In the genomic region with DNA sequence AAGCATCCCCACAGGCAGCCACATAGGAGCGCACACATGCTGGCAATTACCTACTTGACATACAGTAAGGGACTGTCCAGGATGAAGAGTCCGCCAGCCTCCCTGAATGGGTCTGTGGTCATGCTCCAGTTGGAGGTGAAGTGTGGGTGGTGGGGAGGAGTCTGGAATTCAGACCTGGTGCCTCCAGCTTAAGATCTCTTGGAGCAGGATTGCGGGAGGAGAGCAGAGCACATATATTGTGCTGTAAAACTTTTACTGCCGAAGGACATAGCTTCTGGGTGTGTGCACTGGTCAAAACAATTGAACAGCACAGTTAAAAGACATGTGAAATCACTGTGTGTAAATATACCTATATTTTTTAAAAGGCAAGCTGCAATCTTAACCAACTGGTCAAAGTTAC, we compare ENCODE assay signal across 20 cellular contexts. TPM values are rescaled to one million over a fixed set of nuclear protein-coding genes. Genes with fewer than 3 reads are reported as not detected.
DNase-seq lines count a peak whose midpoint lies in the region; ATAC-seq, FAIRE-seq and TF ChIP-seq lines count a peak whose summit lies in the region.
"Had no signal": no experiment of that assay in that cellular context is flagged by ENCODE, and none has a peak within 500 bp of the region (broad histone marks: within the 10 kb centered on the region; RNA-seq: fewer than 3 reads in every experiment).

No MANE protein-coding gene starts in this region.

- no peak for TF ChIP-seq CTCF in activated CD8-positive, alpha-beta T cell treated with anti-CD3 and anti-CD28 coated beads for 36 hours (IDR thresholded peaks at IDR 0.05)
- TF ChIP-seq CTCF in chondrocyte (IDR thresholded peaks at IDR 0.05): no peak

- CTCF ChIA-PET in CD4-positive, alpha-beta memory T cell (lab: Charles Lee; ENCODE audit: partially characterized antibody): interaction anchor here (1.1 to 5.2 kb wide), 24 partner anchors 9 to 218 kb away, joined by 3 to 122 read pairs (median 8); a partner anchor contains a TSS
- CTCF ChIA-PET in activated CD8-positive, alpha-beta T cell treated with anti-CD3 and anti-CD28 coated beads for 36 hours (lab: Charles Lee): interaction anchor here (0.6 to 6.4 kb wide), 22 partner anchors 9 to 218 kb away, joined by 3 to 102 read pairs (median 4); a partner anchor contains a TSS

- POLR2A ChIA-PET in CD4-positive, alpha-beta memory T cell (lab: Charles Lee; ENCODE audit: partially characterized antibody): interaction anchor here (1.0 to 6.4 kb wide), 15 partner anchors 8 to 1508 kb away, joined by 3 to 133 read pairs (median 7); a partner anchor contains a TSS
- POLR2A ChIA-PET in activated CD8-positive, alpha-beta T cell treated with anti-CD3 and anti-CD28 coated beads for 36 hours (lab: Charles Lee): interaction anchor here (1.1 to 2.8 kb wide), 4 partner anchors 10 to 212 kb away, joined by 3 to 8 read pairs (median 5); a partner anchor contains a TSS

- H2AFZ ChIP-seq in ACC112 (ENCODE audit: low read length, unreplicated experiment): no peak overlapping the region
- no peak overlapping the region for H2AFZ ChIP-seq in mesenchymal stem cell (ENCODE audit: low read depth, low read length)

- no peaks in the 10 kb centered on the region for H3K27me3 Mint-ChIP-seq in CD4-positive, alpha-beta memory T cell
- no peaks in the 10 kb centered on the region for H3K27me3 Mint-ChIP-seq in activated CD8-positive, alpha-beta T cell treated with anti-CD3 and anti-CD28 coated beads for 36 hours
- H3K27me3 Mint-ChIP-seq in chondrocyte (ENCODE audit: low read depth): no peaks in the 10 kb centered on the region
- H3K27me3 Mint-ChIP-seq: memory B cell, progenitor cell of endocrine pancreas had no signal

- H3K23ac ChIP-seq in mesenchymal stem cell (ENCODE audit: low read length in 2 of 2): peak overlapping the region in 1 of 2 experiments; percentile 32

- peak overlapping the region in 1 of 2 experiments; percentile 22 for H2BK12ac ChIP-seq in mesenchymal stem cell (ENCODE audit: low read length in 2 of 2)

- TF ChIP-seq POLR2A in GM12892 (IDR thresholded peaks at IDR 0.05; ENCODE audit: low read depth, low read length): no peak

- peaks cover 50% of the 10 kb centered on the region for H3K4me1 ChIP-seq in ACC112 (ENCODE audit: control insufficient read depth, insufficient read depth, low read length, unreplicated experiment)
- peaks cover 57% of the 10 kb centered on the region for H3K4me1 ChIP-seq in CD4-positive, alpha-beta memory T cell (ENCODE audit: insufficient read depth, low read length)
- H3K4me1 ChIP-seq in mesenchymal stem cell (ENCODE audit: control insufficient read depth, insufficient read depth, low read depth, low read length): peaks cover 34% of the 10 kb centered on the region

- no peak overlapping the region for H3K4ac ChIP-seq in mesenchymal stem cell (ENCODE audit: low read depth in 1 of 2, low read length in 2 of 2)

- no peak overlapping the region for H4K8ac ChIP-seq in mesenchymal stem cell (ENCODE audit: low read length)

- H3K4me2 ChIP-seq in mesenchymal stem cell (ENCODE audit: low read length, poor library complexity, severe bottlenecking): no peak overlapping the region

- peaks cover 38 to 60% (median 52%) of the 10 kb centered on the region in 4 donors for H3K4me1 Mint-ChIP-seq in CD4-positive, alpha-beta memory T cell
- peaks cover 53% of the 10 kb centered on the region for H3K4me1 Mint-ChIP-seq in activated CD8-positive, alpha-beta T cell treated with anti-CD3 and anti-CD28 coated beads for 36 hours (ENCODE audit: low read depth)
- H3K4me1 Mint-ChIP-seq in chondrocyte (ENCODE audit: low read depth): peaks cover 44% of the 10 kb centered on the region

- no peak overlapping the region for H4K91ac ChIP-seq in mesenchymal stem cell (ENCODE audit: low read length)

- H3K27me3 ChIP-seq in ACC112 (ENCODE audit: insufficient read depth, low read length): no peaks in the 10 kb centered on the region
- H3K27me3 ChIP-seq in CD4-positive, alpha-beta memory T cell (ENCODE audit: insufficient read depth, low read length): no peaks in the 10 kb centered on the region
- H3K27me3 ChIP-seq in mesenchymal stem cell (ENCODE audit: control insufficient read depth in 1 of 2, insufficient read depth in 1 of 2, low read length in 2 of 2): no peaks in the 10 kb centered on the region
- H3K27me3 ChIP-seq: brain microvascular endothelial cell, foreskin keratinocyte had no signal

- H3K36me3 Mint-ChIP-seq in CD4-positive, alpha-beta memory T cell: peaks cover 4 to 14% of the 10 kb centered on the region in 2 donors
- H3K36me3 Mint-ChIP-seq in activated CD8-positive, alpha-beta T cell treated with anti-CD3 and anti-CD28 coated beads for 36 hours (ENCODE audit: low read depth): peaks cover 11% of the 10 kb centered on the region
- H3K36me3 Mint-ChIP-seq in chondrocyte (ENCODE audit: low read depth): peaks cover 7% of the 10 kb centered on the region

- H3K79me1 ChIP-seq in mesenchymal stem cell (replicated peaks; ENCODE audit: low read length, poor library complexity, severe bottlenecking): peaks cover 12% of the 10 kb centered on the region

- H2BK120ac ChIP-seq in mesenchymal stem cell (ENCODE audit: low read depth, low read length): no peak overlapping the region

- 97% methylated on average over 2 of the region's 4 CpGs for WGBS in mesenchymal stem cell

- no peak overlapping the region for H3K9ac ChIP-seq in mesenchymal stem cell (ENCODE audit: low read length)

- peak overlapping the region; percentile 83 to 96 (median 94) for H3K27ac Mint-ChIP-seq in CD4-positive, alpha-beta memory T cell
- H3K27ac Mint-ChIP-seq in activated CD8-positive, alpha-beta T cell treated with anti-CD3 and anti-CD28 coated beads for 36 hours: peak overlapping the region; percentile 88
- H3K27ac Mint-ChIP-seq in chondrocyte (ENCODE audit: unreplicated experiment): no peak overlapping the region
- H3K27ac Mint-ChIP-seq: endodermal cell, memory B cell, progenitor cell of endocrine pancreas had no signal

- intact Hi-C loops in CD4-positive, alpha-beta memory T cell (cut with micrococcal nuclease): loop anchor here (2.0 kb wide), 1 partner anchor 17 kb away; no protein-coding TSS in a partner anchor
- intact Hi-C loops in activated CD8-positive, alpha-beta T cell treated with anti-CD3 and anti-CD28 coated beads for 36 hours (cut with micrococcal nuclease): no loop called here

- H3K27ac ChIP-seq in ACC112 (ENCODE audit: low read depth, low read length): 0 out of 2 replicates have a peak overlapping the region, but pooled peaks have one; percentile 10
- peak overlapping the region; percentile 55 for H3K27ac ChIP-seq in CD4-positive, alpha-beta memory T cell (ENCODE audit: low read depth, low read length)
- H3K27ac ChIP-seq in mesenchymal stem cell (ENCODE audit: low read length, poor library complexity, severe bottlenecking): no peak overlapping the region
- H3K27ac ChIP-seq: brain microvascular endothelial cell, C4-2B, foreskin keratinocyte had no signal

- H3K36me3 ChIP-seq in ACC112 (ENCODE audit: insufficient read depth, low read length): peaks cover 8% of the 10 kb centered on the region
- peaks cover 5% of the 10 kb centered on the region for H3K36me3 ChIP-seq in CD4-positive, alpha-beta memory T cell (ENCODE audit: insufficient read depth, low read length)
- H3K36me3 ChIP-seq in mesenchymal stem cell (ENCODE audit: control insufficient read depth in 1 of 2, insufficient read depth in 2 of 2, low read depth in 1 of 2, low read length in 2 of 2): peaks cover 25 to 34% of the 10 kb centered on the region in 2 experiments

- no peaks in the 10 kb centered on the region for H3K9me3 ChIP-seq in CD4-positive, alpha-beta memory T cell (ENCODE audit: control insufficient read depth in 1 of 2, low read length in 2 of 2)
- no peaks in the 10 kb centered on the region for H3K9me3 ChIP-seq in mesenchymal stem cell (ENCODE audit: control insufficient read depth, low read length)

- no peak overlapping the region for H2BK5ac ChIP-seq in mesenchymal stem cell (ENCODE audit: low read depth, low read length, poor library complexity, severe bottlenecking)

- no peak for DNase-seq in CD4-positive, alpha-beta memory T cell
- no peak for DNase-seq in activated CD8-positive, alpha-beta T cell treated with anti-CD3 and anti-CD28 coated beads for 36 hours
- DNase-seq in mesenchymal stem cell: no peak
- DNase-seq in chondrocyte (ENCODE audit: low spot score): no peak
- DNase-seq in D341Med (ENCODE audit: low spot score): no peak
- no peak for DNase-seq in GM12892 (ENCODE audit: insufficient read length)
- no peak for DNase-seq in NCI-H526 treated with DMSO at 0.1 percent for 48 hours (lab: John Stamatoyannopoulos, UW)
- DNase-seq: brain microvascular endothelial cell, endodermal cell, foreskin keratinocyte, GDM1, Kasumi-1, NCI-H1417 treated with DMSO at 0.1 percent for 48 hours, NCI-H446, OCI-M1 had no signal

- no peak for FAIRE-seq in GM12892 (lab: Jason Lieb, UNC)

- no peak overlapping the region for H3K18ac ChIP-seq in mesenchymal stem cell (ENCODE audit: low read depth in 1 of 2, low read length in 2 of 2)

- H3K4me3 ChIP-seq in ACC112 (ENCODE audit: low read depth, low read length) (no peak overlapping the region), mesenchymal stem cell (ENCODE audit: insufficient read depth in 1 of 2, low read depth in 1 of 2, low read length in 2 of 2) (no peak overlapping the region)
- no peak overlapping the region for H3K4me3 ChIP-seq in CD4-positive, alpha-beta memory T cell (ENCODE audit: low read length in 2 of 2)

- peaks cover 68% of the 10 kb centered on the region for H3K79me2 ChIP-seq in ACC112 (ENCODE audit: control insufficient read depth, insufficient read depth, low read length, unreplicated experiment)

- H2AK5ac ChIP-seq in mesenchymal stem cell (ENCODE audit: low read length, severe bottlenecking): peak overlapping the region; percentile 30

- no peak overlapping the region for H3K14ac ChIP-seq in mesenchymal stem cell (ENCODE audit: low read length in 2 of 2)

- H3K4me3 Mint-ChIP-seq in CD4-positive, alpha-beta memory T cell: peak overlapping the region in 4 of 8 donors; percentile 59 to 79 (median 74)
- H3K4me3 Mint-ChIP-seq in activated CD8-positive, alpha-beta T cell treated with anti-CD3 and anti-CD28 coated beads for 36 hours: no peak overlapping the region
- no peak overlapping the region for H3K4me3 Mint-ChIP-seq in chondrocyte (ENCODE audit: unreplicated experiment)
- H3K4me3 Mint-ChIP-seq: endodermal cell, memory B cell had no signal

- H3K9me3 Mint-ChIP-seq in CD4-positive, alpha-beta memory T cell: no peaks in the 10 kb centered on the region
- no peaks in the 10 kb centered on the region for H3K9me3 Mint-ChIP-seq in activated CD8-positive, alpha-beta T cell treated with anti-CD3 and anti-CD28 coated beads for 36 hours
- no peaks in the 10 kb centered on the region for H3K9me3 Mint-ChIP-seq in chondrocyte (ENCODE audit: low read depth)
- H3K9me3 Mint-ChIP-seq: endodermal cell, memory B cell had no signal

- H2BK15ac ChIP-seq in mesenchymal stem cell (ENCODE audit: low read depth, poor library complexity, severe bottlenecking): no peak overlapping the region

- ATAC-seq in activated CD8-positive, alpha-beta T cell treated with anti-CD3 and anti-CD28 coated beads for 36 hours: no peak
- ATAC-seq: foreskin keratinocyte, SK-N-SH treated with all-trans-retinoic acid at 6 μM for 48 hours had no signal

RNA-seq across cellular contexts. Expression of a gene that starts 17.9 kb away (rescaled TPM):
- total RNA-seq in CD4-positive, alpha-beta memory T cell: 10 to 100 TPM; 52.2 to 57.4 TPM
- polyA plus RNA-seq in CD4-positive, alpha-beta memory T cell: 10 to 100 TPM; 26.6 to 49.7 TPM
- 10 to 100 TPM; 41.2 to 44.4 TPM for total RNA-seq in activated CD8-positive, alpha-beta T cell treated with anti-CD3 and anti-CD28 coated beads for 36 hours
- polyA plus RNA-seq in mesenchymal stem cell (2013, experiment 1 of 2): 55.6 TPM
- 54.5 TPM for polyA plus RNA-seq in mesenchymal stem cell (2013, experiment 2 of 2)
- total RNA-seq in chondrocyte: 42.6 to 63.7 TPM (median 59.9 TPM) in 3 replicates
- polyA plus RNA-seq in GM12892 (2012; ENCODE audit: missing spikeins): 14.4 TPM

RNA-seq across cellular contexts. Expression of a gene that starts 29.9 kb away (rescaled TPM):
- total RNA-seq in CD4-positive, alpha-beta memory T cell: 10 to 100 TPM; 51.0 to 53.0 TPM
- 100 to 1,000 TPM; 112 to 187 TPM for polyA plus RNA-seq in CD4-positive, alpha-beta memory T cell
- 10 to 100 TPM; 43.8 to 46.2 TPM for total RNA-seq in activated CD8-positive, alpha-beta T cell treated with anti-CD3 and anti-CD28 coated beads for 36 hours
- 62.4 TPM for polyA plus RNA-seq in mesenchymal stem cell (2013, experiment 1 of 2)
- polyA plus RNA-seq in mesenchymal stem cell (2013, experiment 2 of 2): 61.1 TPM
- total RNA-seq in chondrocyte: 45.0 to 47.3 TPM (median 45.7 TPM) in 3 replicates
- polyA plus RNA-seq in GM12892 (2012; ENCODE audit: missing spikeins): 35.5 TPM

RNA-seq across cellular contexts. Expression of a gene that starts 44.4 kb away (rescaled TPM):
- 1 to 10 TPM; 6.3 to 7.3 TPM for total RNA-seq in CD4-positive, alpha-beta memory T cell
- polyA plus RNA-seq in CD4-positive, alpha-beta memory T cell: 1 to 10 TPM; 5.2 to 8.1 TPM
- 1 to 10 TPM; 5.8 to 6.5 TPM for total RNA-seq in activated CD8-positive, alpha-beta T cell treated with anti-CD3 and anti-CD28 coated beads for 36 hours
- 129 TPM for polyA plus RNA-seq in mesenchymal stem cell (2013, experiment 1 of 2)
- polyA plus RNA-seq in mesenchymal stem cell (2013, experiment 2 of 2): 133 TPM
- 55.7 to 88.4 TPM (median 85.2 TPM) in 3 replicates for total RNA-seq in chondrocyte
- polyA plus RNA-seq in GM12892 (2012; ENCODE audit: missing spikeins): 0.66 TPM
